In the genomic region with DNA sequence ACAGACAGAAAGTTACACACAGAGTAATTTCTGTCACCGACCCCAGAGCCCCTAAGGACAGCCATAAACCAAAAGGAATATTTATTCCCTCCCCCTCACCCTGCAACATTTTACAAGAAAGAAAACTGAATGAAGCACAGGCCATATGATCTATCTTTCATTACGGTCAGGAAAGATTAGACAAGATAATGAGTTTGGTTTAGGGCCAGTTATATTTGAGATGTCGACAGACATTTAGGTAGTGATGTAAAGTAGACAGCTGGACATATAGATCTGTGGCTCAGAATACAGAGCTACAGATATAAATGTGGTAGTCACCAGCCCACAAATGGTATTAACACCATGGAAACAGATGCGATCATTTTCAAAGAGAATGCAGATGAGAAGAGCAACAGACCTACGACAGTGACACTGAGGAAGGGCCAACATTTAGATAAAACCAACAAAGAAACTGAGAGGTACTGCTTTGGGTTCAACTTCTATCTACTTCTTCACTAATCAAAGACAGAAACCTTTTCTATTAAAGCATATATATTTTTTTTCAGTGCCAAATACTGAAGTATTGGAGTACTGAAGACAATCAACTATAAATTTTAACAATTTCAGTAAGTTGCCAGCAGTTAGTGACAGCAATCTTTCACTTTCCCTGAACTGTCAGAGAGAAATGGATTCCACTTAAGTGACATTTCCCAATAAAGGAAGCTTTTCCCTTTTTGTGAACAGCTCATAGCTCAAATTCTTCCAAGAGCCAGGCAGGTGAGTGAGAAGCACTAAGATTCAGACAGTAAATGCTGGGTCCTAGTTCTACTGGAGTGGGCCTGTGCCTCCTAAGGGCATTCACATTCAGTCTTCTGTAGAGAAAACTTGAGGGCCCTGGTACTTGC, we compare ENCODE assay signal across 20 cellular contexts.
A peak's percentile ranks its signal among the peaks of the same experiment; 100 is the strongest.
DNase-seq lines count a peak whose midpoint lies in the region; ATAC-seq and TF ChIP-seq lines count a peak whose summit lies in the region.
"Had no signal": no experiment of that assay in that cellular context is flagged by ENCODE, and none has a peak within 500 bp of the region (broad histone marks: within the 10 kb centered on the region; RNA-seq: fewer than 3 reads in every experiment).

No MANE protein-coding gene starts in this region.

- peak overlapping the region; percentile 36 for H3K4me2 ChIP-seq in neural cell (ENCODE audit: low read length)

- no peaks in the 10 kb centered on the region for H3F3A ChIP-seq in neural cell (ENCODE audit: insufficient read depth, low read length, poor library complexity, severe bottlenecking)

- H3K9ac ChIP-seq in neural cell (ENCODE audit: low read length): no peak overlapping the region

- no peaks in the 10 kb centered on the region for H3K9me3 ChIP-seq in neural cell (ENCODE audit: low read length)
- H3K9me3 ChIP-seq: prostate gland, SJSA1, suprapubic skin had no signal

- H2AFZ ChIP-seq in neural cell (ENCODE audit: low read depth, low read length): no peak overlapping the region

- H3K27me3 ChIP-seq in neural cell (ENCODE audit: insufficient read depth, low read depth, low read length): no peaks in the 10 kb centered on the region
- H3K27me3 ChIP-seq: SJSA1, suprapubic skin had no signal

- H3K9me2 ChIP-seq in neural cell (ENCODE audit: insufficient read depth, low read length): no peaks in the 10 kb centered on the region

- peaks cover 20% of the 10 kb centered on the region for H3K79me2 ChIP-seq in neural cell (replicated peaks; ENCODE audit: insufficient read depth, low read length)

- no peak for TF ChIP-seq CTCF in neural cell (IDR thresholded peaks at IDR 0.05; ENCODE audit: poor library complexity, severe bottlenecking)

- H3K4me3 ChIP-seq in neural cell (ENCODE audit: low read length): peak overlapping the region; percentile 9
- H3K4me3 ChIP-seq: prostate gland, SJSA1, suprapubic skin had no signal

- peak; percentile 53 for DNase-seq in DMS 273 (lab: John Stamatoyannopoulos, UW; ENCODE audit: unreplicated experiment)
- peak; percentile 41 for DNase-seq in LHCN-M2 (ENCODE audit: low read depth)
- no peak for DNase-seq in NCI-H774 (lab: John Stamatoyannopoulos, UW)
- DNase-seq: activated CD4-positive, alpha-beta T cell treated with anti-CD3 and anti-CD28 coated beads for 36 hours; activated gamma-delta T cell treated with Interleukin-2 at 50 U/mL for 16 hours; central memory CD4-positive, alpha-beta T cell; effector CD8-positive, alpha-beta T cell; GDM1; mammary epithelial cell; natural killer cell; NCI-H187 treated with DMSO at 0.1 percent for 48 hours; PC-3; T-helper 9 cell had no signal

- TF ChIP-seq RAD21 in neural cell (conservative IDR thresholded peaks at IDR 0.05): no peak

- peak; percentile 32 for TF ChIP-seq EP300 in neural cell (conservative IDR thresholded peaks at IDR 0.05; ENCODE audit: poor library complexity, severe bottlenecking)

- H3K27ac ChIP-seq in neural cell (ENCODE audit: low read length): peak overlapping the region; percentile 28
- H3K27ac ChIP-seq: prostate gland, SJSA1, suprapubic skin had no signal

- H4K20me1 ChIP-seq in neural cell (ENCODE audit: insufficient read depth): no peaks in the 10 kb centered on the region

- ATAC-seq in SK-N-SH treated with all-trans-retinoic acid at 6 μM for 48 hours (peak; percentile 53), HG03175 (IDR thresholded peaks at IDR 0.05; ENCODE audit: unreplicated experiment) (no peak), esophagus mucosa (no peak)
- ATAC-seq: activated CD4-positive, alpha-beta T cell treated with anti-CD3 and anti-CD28 coated beads for 36 hours; natural killer cell; PC-3 had no signal

- H3K36me3 ChIP-seq in neural cell (ENCODE audit: insufficient read depth, low read length): no peaks in the 10 kb centered on the region
- H3K36me3 ChIP-seq: prostate gland, SJSA1, suprapubic skin had no signal

TF ChIP-seq in SK-N-SH treated with all-trans-retinoic acid at 6 μM for 48 hours, 23 proteins besides CTCF, POLR2A, EP300 and RAD21:
- TF ChIP-seq, protein P1, sequence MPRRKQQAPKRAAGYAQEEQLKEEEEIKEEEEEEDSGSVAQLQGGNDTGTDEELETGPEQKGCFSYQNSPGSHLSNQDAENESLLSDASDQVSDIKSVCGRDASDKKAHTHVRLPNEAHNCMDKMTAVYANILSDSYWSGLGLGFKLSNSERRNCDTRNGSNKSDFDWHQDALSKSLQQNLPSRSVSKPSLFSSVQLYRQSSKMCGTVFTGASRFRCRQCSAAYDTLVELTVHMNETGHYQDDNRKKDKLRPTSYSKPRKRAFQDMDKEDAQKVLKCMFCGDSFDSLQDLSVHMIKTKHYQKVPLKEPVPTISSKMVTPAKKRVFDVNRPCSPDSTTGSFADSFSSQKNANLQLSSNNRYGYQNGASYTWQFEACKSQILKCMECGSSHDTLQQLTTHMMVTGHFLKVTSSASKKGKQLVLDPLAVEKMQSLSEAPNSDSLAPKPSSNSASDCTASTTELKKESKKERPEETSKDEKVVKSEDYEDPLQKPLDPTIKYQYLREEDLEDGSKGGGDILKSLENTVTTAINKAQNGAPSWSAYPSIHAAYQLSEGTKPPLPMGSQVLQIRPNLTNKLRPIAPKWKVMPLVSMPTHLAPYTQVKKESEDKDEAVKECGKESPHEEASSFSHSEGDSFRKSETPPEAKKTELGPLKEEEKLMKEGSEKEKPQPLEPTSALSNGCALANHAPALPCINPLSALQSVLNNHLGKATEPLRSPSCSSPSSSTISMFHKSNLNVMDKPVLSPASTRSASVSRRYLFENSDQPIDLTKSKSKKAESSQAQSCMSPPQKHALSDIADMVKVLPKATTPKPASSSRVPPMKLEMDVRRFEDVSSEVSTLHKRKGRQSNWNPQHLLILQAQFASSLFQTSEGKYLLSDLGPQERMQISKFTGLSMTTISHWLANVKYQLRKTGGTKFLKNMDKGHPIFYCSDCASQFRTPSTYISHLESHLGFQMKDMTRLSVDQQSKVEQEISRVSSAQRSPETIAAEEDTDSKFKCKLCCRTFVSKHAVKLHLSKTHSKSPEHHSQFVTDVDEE (CRISPR knock-in tag; IDR thresholded peaks at IDR 0.05): 0 out of 2 replicates have a peak, but pooled peaks have one; percentile 12
- 0 out of 2 replicates have a peak, but pooled peaks have one; percentile 14 for TF ChIP-seq ISL1 (CRISPR knock-in tag; IDR thresholded peaks at IDR 0.05)
- TF ChIP-seq, protein P2, sequence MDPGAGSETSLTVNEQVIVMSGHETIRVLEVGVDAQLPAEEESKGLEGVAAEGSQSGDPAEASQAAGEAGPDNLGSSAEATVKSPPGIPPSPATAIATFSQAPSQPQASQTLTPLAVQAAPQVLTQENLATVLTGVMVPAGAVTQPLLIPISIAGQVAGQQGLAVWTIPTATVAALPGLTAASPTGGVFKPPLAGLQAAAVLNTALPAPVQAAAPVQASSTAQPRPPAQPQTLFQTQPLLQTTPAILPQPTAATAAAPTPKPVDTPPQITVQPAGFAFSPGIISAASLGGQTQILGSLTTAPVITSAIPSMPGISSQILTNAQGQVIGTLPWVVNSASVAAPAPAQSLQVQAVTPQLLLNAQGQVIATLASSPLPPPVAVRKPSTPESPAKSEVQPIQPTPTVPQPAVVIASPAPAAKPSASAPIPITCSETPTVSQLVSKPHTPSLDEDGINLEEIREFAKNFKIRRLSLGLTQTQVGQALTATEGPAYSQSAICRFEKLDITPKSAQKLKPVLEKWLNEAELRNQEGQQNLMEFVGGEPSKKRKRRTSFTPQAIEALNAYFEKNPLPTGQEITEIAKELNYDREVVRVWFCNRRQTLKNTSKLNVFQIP (CRISPR knock-in tag; IDR thresholded peaks at IDR 0.05; ENCODE audit: borderline replicate concordance, low read depth): no peak

TF ChIP-seq in neural cell, 6 proteins besides CTCF, POLR2A, EP300 and RAD21:
- no peak for TF ChIP-seq SMC3 (conservative IDR thresholded peaks at IDR 0.05; ENCODE audit: poor library complexity)
- no peak for TF ChIP-seq POLR2AphosphoS5 (IDR thresholded peaks at IDR 0.05)
- no peak for TF ChIP-seq EZH2 (IDR thresholded peaks at IDR 0.05; ENCODE audit: borderline replicate concordance, insufficient read depth, low read length, poor library complexity, severe bottlenecking)
- TF ChIP-seq TAF1 (IDR thresholded peaks at IDR 0.05; ENCODE audit: low read depth): no peak
- TF ChIP-seq MXI1 (conservative IDR thresholded peaks at IDR 0.05; ENCODE audit: poor library complexity, severe bottlenecking): no peak
- TF ChIP-seq, protein P3, sequence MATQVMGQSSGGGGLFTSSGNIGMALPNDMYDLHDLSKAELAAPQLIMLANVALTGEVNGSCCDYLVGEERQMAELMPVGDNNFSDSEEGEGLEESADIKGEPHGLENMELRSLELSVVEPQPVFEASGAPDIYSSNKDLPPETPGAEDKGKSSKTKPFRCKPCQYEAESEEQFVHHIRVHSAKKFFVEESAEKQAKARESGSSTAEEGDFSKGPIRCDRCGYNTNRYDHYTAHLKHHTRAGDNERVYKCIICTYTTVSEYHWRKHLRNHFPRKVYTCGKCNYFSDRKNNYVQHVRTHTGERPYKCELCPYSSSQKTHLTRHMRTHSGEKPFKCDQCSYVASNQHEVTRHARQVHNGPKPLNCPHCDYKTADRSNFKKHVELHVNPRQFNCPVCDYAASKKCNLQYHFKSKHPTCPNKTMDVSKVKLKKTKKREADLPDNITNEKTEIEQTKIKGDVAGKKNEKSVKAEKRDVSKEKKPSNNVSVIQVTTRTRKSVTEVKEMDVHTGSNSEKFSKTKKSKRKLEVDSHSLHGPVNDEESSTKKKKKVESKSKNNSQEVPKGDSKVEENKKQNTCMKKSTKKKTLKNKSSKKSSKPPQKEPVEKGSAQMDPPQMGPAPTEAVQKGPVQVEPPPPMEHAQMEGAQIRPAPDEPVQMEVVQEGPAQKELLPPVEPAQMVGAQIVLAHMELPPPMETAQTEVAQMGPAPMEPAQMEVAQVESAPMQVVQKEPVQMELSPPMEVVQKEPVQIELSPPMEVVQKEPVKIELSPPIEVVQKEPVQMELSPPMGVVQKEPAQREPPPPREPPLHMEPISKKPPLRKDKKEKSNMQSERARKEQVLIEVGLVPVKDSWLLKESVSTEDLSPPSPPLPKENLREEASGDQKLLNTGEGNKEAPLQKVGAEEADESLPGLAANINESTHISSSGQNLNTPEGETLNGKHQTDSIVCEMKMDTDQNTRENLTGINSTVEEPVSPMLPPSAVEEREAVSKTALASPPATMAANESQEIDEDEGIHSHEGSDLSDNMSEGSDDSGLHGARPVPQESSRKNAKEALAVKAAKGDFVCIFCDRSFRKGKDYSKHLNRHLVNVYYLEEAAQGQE (IDR thresholded peaks at IDR 0.05; ENCODE audit: borderline replicate concordance): no peak
